ENCODE assay signal across 23 cellular contexts in the genomic region with DNA sequence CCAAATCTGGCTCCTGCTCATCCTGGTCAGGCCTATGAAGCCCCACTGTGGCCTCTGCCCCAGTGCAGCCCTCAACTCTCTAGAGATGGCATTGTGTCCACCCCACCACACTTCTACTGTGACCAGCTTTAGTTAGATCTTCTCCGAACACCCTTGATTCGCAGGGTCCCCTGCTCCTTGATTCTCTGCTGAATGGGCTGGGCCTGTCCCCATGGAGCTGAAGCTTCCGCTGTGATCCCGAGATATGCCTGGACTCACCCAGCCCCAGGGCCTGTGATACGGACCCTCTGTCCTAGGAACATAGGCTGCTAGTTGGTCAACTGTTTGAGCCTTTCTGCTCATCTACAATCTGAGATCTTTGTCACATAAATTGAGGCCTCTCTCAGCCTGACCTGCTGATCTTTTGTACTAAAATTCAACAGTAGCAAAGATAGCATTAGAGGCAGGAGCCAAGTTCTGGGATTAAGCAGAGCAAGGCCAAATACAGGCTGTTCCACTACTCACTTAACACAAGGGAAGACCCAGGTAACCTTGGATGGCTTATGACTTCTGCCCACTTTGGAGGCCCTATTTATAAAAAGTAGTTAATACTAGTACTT. TPM values are rescaled to one million over a fixed set of nuclear protein-coding genes. Genes with fewer than 3 reads are reported as not detected.
A peak's percentile ranks its signal among the peaks of the same experiment; 100 is the strongest.
DNase-seq lines count a peak whose midpoint lies in the region; ATAC-seq and TF ChIP-seq lines count a peak whose summit lies in the region.
"Had no signal": no experiment of that assay in that cellular context is flagged by ENCODE, and none has a peak within 500 bp of the region (broad histone marks: within the 10 kb centered on the region; RNA-seq: fewer than 3 reads in every experiment).

No MANE protein-coding gene starts in this region.

- H3K27ac ChIP-seq in CD8-positive, alpha-beta T cell (ENCODE audit: low read depth, low read length): no peak overlapping the region
- no peak overlapping the region for H3K27ac ChIP-seq in IMR-90 (ENCODE audit: insufficient read depth, low read length)
- peak overlapping the region; percentile 51 for H3K27ac ChIP-seq in parathyroid adenoma
- H3K27ac ChIP-seq: pancreas had no signal

- peak in 1 of 7 experiments; percentile 23 for DNase-seq in CD8-positive, alpha-beta T cell
- DNase-seq in IMR-90 (no peak), Right ventricle myocardium superior (no peak), AG20443 (ENCODE audit: low spot score) (no peak)
- DNase-seq: activated CD8-positive, alpha-beta T cell treated with anti-CD3 and anti-CD28 coated beads, Interleukin-2, amount 10 ng/mL, durations not matched to agents 7 days and 5 days; DMS 273 treated with DMSO at 0.1 percent for 48 hours; effector CD8-positive, alpha-beta T cell; foreskin melanocyte; hippocampal formation; NCI-H2081; nephron progenitor cell; OCI-M1; SIG-M5; trophoblast cell had no signal

- no peak for TF ChIP-seq CTCF in CD8-positive, alpha-beta T cell (IDR thresholded peaks at IDR 0.05)
- TF ChIP-seq CTCF in IMR-90 (conservative IDR thresholded peaks at IDR 0.05; ENCODE audit: low read depth, low read length) (no peak), parathyroid adenoma (IDR thresholded peaks at IDR 0.05) (no peak)

- H3K4me1 Mint-ChIP-seq in CD8-positive, alpha-beta T cell (ENCODE audit: low read depth): no peaks in the 10 kb centered on the region

- H2BK5ac ChIP-seq in IMR-90 (ENCODE audit: low read depth, low read length, poor library complexity, severe bottlenecking): no peak overlapping the region

- dilution Hi-C loops in IMR-90 (cut with HindIII; ENCODE audit: low sequenced_read_pairs, unreplicated experiment): no loop called here

- H3K27ac Mint-ChIP-seq in CD8-positive, alpha-beta T cell: peak overlapping the region; percentile 32
- H3K27ac Mint-ChIP-seq: activated CD8-positive, alpha-beta T cell treated with anti-CD3 and anti-CD28 coated beads, Interleukin-2, amount 10 ng/mL, durations not matched to agents 7 days and 5 days; activated naive CD4-positive, alpha-beta T cell treated with anti-CD3 and anti-CD28 coated beads, Interleukin-2, amount 50 U/mL, for 72 hours; CD4-positive, alpha-beta T cell; IgD-negative memory B cell; nephron progenitor cell had no signal

- H2BK20ac ChIP-seq in IMR-90 (ENCODE audit: low read depth, low read length): 0 out of 2 replicates have a peak overlapping the region, but pooled peaks have one; percentile 18

- H3K9ac ChIP-seq in IMR-90 (ENCODE audit: low read depth, low read length) (no peak overlapping the region), parathyroid adenoma (no peak overlapping the region)

- no peak overlapping the region for H3K4me3 ChIP-seq in CD8-positive, alpha-beta T cell (ENCODE audit: low read depth, low read length)
- no peak overlapping the region for H3K4me3 ChIP-seq in IMR-90 (ENCODE audit: insufficient read depth, low read depth, low read length)
- no peak overlapping the region for H3K4me3 ChIP-seq in parathyroid adenoma (ENCODE audit: low read depth, low read length)
- H3K4me3 ChIP-seq: esophagus muscularis mucosa, pancreas had no signal

- no peaks in the 10 kb centered on the region for H3K9me3 ChIP-seq in CD8-positive, alpha-beta T cell (ENCODE audit: low read length)
- no peaks in the 10 kb centered on the region for H3K9me3 ChIP-seq in IMR-90 (ENCODE audit: control insufficient read depth, insufficient read depth, low read length)
- no peaks in the 10 kb centered on the region for H3K9me3 ChIP-seq in parathyroid adenoma (ENCODE audit: control insufficient read depth, low read length)
- H3K9me3 ChIP-seq: esophagus muscularis mucosa, pancreas had no signal

- CTCF ChIA-PET in CD8-positive, alpha-beta T cell (lab: Charles Lee): no interaction called here
- CTCF ChIA-PET in IMR-90 (lab: Yijun Ruan, JAX): no interaction called here

- H3K23ac ChIP-seq in IMR-90 (ENCODE audit: low read depth, low read length): no peak overlapping the region

- no peak overlapping the region for H3K4me3 Mint-ChIP-seq in CD8-positive, alpha-beta T cell
- H3K4me3 Mint-ChIP-seq: activated CD8-positive, alpha-beta T cell treated with anti-CD3 and anti-CD28 coated beads, Interleukin-2, amount 10 ng/mL, durations not matched to agents 7 days and 5 days; CD4-positive, alpha-beta T cell; IgD-negative memory B cell; nephron progenitor cell had no signal

- H3K27me3 Mint-ChIP-seq in CD8-positive, alpha-beta T cell (ENCODE audit: low read depth): no peaks in the 10 kb centered on the region
- H3K27me3 Mint-ChIP-seq: CD4-positive, alpha-beta T cell; IgD-negative memory B cell had no signal

- no peaks in the 10 kb centered on the region for H3K36me3 ChIP-seq in CD8-positive, alpha-beta T cell (ENCODE audit: insufficient read depth, low read length)
- no peaks in the 10 kb centered on the region for H3K36me3 ChIP-seq in IMR-90 (ENCODE audit: control insufficient read depth, insufficient read depth, low read length)
- no peaks in the 10 kb centered on the region for H3K36me3 ChIP-seq in parathyroid adenoma (ENCODE audit: control insufficient read depth, insufficient read depth, low read length)
- H3K36me3 ChIP-seq: esophagus muscularis mucosa, pancreas had no signal

- no peak overlapping the region for H4K8ac ChIP-seq in IMR-90 (ENCODE audit: low read depth in 2 of 2, low read length in 2 of 2)

- in situ Hi-C loops in IMR-90 (cut with MboI; ENCODE audit: low sequenced_read_pairs): no loop called here

- intact Hi-C loops in CD8-positive, alpha-beta T cell (cut with DNase I, micrococcal nuclease): loop anchor here in 1 of 2 experiments (5.0 to 10.0 kb wide), 3 partner anchors 276 to 1306 kb away; a partner anchor contains a TSS
- intact Hi-C loops in IMR-90 (cut with micrococcal nuclease) (no loop called here), Right ventricle myocardium superior (cut with DNase I) (no loop called here)

- ATAC-seq in CD8-positive, alpha-beta T cell: no peak
- ATAC-seq in IMR-90 (ENCODE audit: low read depth) (no peak), Right ventricle myocardium superior (ENCODE audit: poor library complexity) (peak; percentile 35), HG03432 (IDR thresholded peaks at IDR 0.05; ENCODE audit: unreplicated experiment) (no peak), GM21515 (IDR thresholded peaks at IDR 0.05; ENCODE audit: unreplicated experiment) (no peak)
- ATAC-seq: activated CD8-positive, alpha-beta T cell treated with anti-CD3 and anti-CD28 coated beads, Interleukin-2, amount 10 ng/mL, durations not matched to agents 7 days and 5 days; activated naive CD4-positive, alpha-beta T cell treated with anti-CD3 and anti-CD28 coated beads, Interleukin-2, amount 50 U/mL, for 72 hours; HCT116; pancreas had no signal

- H3K9me1 ChIP-seq in IMR-90 (ENCODE audit: insufficient read depth, low read length): 0 out of 2 replicates have a peak, but pooled peaks cover 4% of the 10 kb centered on the region

- no peaks in the 10 kb centered on the region for H3K9me3 Mint-ChIP-seq in CD8-positive, alpha-beta T cell
- H3K9me3 Mint-ChIP-seq: CD4-positive, alpha-beta T cell; IgD-negative memory B cell had no signal

- H4K91ac ChIP-seq in IMR-90 (ENCODE audit: insufficient read depth, low read depth, low read length): no peak overlapping the region

- no peak overlapping the region for H2AK5ac ChIP-seq in IMR-90 (ENCODE audit: low read depth, low read length)

- H3K79me2 ChIP-seq in parathyroid adenoma: no peaks in the 10 kb centered on the region

- WGBS in IMR-90 (ENCODE audit: extremely low coverage in 2 of 2, insufficient read length in 1 of 2), 2 experiments: 84% methylated on average over 5 of the region's 5 CpGs; no CpG with 5 or more reads in 1 of the 2 experiments

- no peaks in the 10 kb centered on the region for H3K27me3 ChIP-seq in CD8-positive, alpha-beta T cell (ENCODE audit: insufficient read depth, low read length)
- H3K27me3 ChIP-seq in IMR-90 (ENCODE audit: control insufficient read depth, insufficient read depth, low read length) (no peaks in the 10 kb centered on the region), parathyroid adenoma (ENCODE audit: control insufficient read depth, insufficient read depth, low read length) (no peaks in the 10 kb centered on the region)
- H3K27me3 ChIP-seq: esophagus muscularis mucosa, pancreas had no signal

- H3K4me1 ChIP-seq in CD8-positive, alpha-beta T cell (ENCODE audit: insufficient read depth, low read length): no peaks in the 10 kb centered on the region
- 0 out of 2 replicates have a peak, but pooled peaks cover 3% of the 10 kb centered on the region for H3K4me1 ChIP-seq in IMR-90 (ENCODE audit: control insufficient read depth, insufficient read depth, low read length)
- peaks cover 35% of the 10 kb centered on the region for H3K4me1 ChIP-seq in parathyroid adenoma

- no peak overlapping the region for H2BK15ac ChIP-seq in IMR-90 (ENCODE audit: low read depth, low read length)

- no peak overlapping the region for H3K14ac ChIP-seq in IMR-90 (replicated peaks; ENCODE audit: low read depth, low read length)

- H3K4me2 ChIP-seq in IMR-90 (ENCODE audit: low read depth, low read length) (no peak overlapping the region), parathyroid adenoma (ENCODE audit: low read length) (no peak overlapping the region)

- TF ChIP-seq POLR2A in IMR-90 (IDR thresholded peaks at IDR 0.05; ENCODE audit: low read depth, low read length): no peak

- POLR2A ChIA-PET in CD8-positive, alpha-beta T cell (lab: Charles Lee): no interaction called here
- POLR2A ChIA-PET in IMR-90 (lab: Charles Lee; ENCODE audit: unreplicated experiment): no interaction called here

- no peak overlapping the region for H2AFZ ChIP-seq in IMR-90 (replicated peaks; ENCODE audit: low read length, poor library complexity)
- peak overlapping the region; percentile 51 for H2AFZ ChIP-seq in parathyroid adenoma

- H4K5ac ChIP-seq in IMR-90 (ENCODE audit: low read depth, low read length): no peak overlapping the region

- no peaks in the 10 kb centered on the region for H3K36me3 Mint-ChIP-seq in CD8-positive, alpha-beta T cell
- H3K36me3 Mint-ChIP-seq: activated naive CD4-positive, alpha-beta T cell treated with anti-CD3 and anti-CD28 coated beads, Interleukin-2, amount 50 U/mL, for 72 hours had no signal

- TF ChIP-seq RAD21 in IMR-90 (IDR thresholded peaks at IDR 0.05; ENCODE audit: low read length): no peak

- H3K4ac ChIP-seq in IMR-90 (ENCODE audit: low read depth, low read length): no peak overlapping the region

- no peak overlapping the region for H3K56ac ChIP-seq in IMR-90 (ENCODE audit: extremely low read depth, insufficient read depth, low read length)

- no peaks in the 10 kb centered on the region for H4K20me1 ChIP-seq in IMR-90 (ENCODE audit: insufficient read depth, low read length)

- no peak overlapping the region for H2AK9ac ChIP-seq in IMR-90 (replicated peaks; ENCODE audit: low read depth, low read length, poor library complexity)

- no peak overlapping the region for H3K18ac ChIP-seq in IMR-90 (ENCODE audit: low read depth, low read length)

- no peak overlapping the region for H2BK120ac ChIP-seq in IMR-90 (ENCODE audit: low read depth, low read length)

- BruUV-seq in IMR-90 (replicated peaks; lab: Mats Ljungman, UMichigan): no TSS peak

- H3K79me1 ChIP-seq in IMR-90 (ENCODE audit: low read depth in 1 of 2, low read length in 2 of 2): no peaks in the 10 kb centered on the region

RNA-seq across cellular contexts. Expression of a gene that starts 6.5 kb away (rescaled TPM):
- 10 to 100 TPM; 33.7 to 36.4 TPM for total RNA-seq in CD8-positive, alpha-beta T cell
- total RNA-seq in IMR-90 (2012; rRNA removed) (29.2 and 29.7 TPM in 2 replicates), Right ventricle myocardium superior (146 TPM)
- 127 and 130 TPM in 2 replicates for polyA plus RNA-seq in IMR-90 (2012; rRNA removed)
- 113 and 150 TPM in 2 replicates for polyA plus RNA-seq in IMR-90 (2012; cell fraction: cytosol; rRNA removed)
- 205 and 248 TPM in 2 replicates for polyA plus RNA-seq in IMR-90 (2012; cell fraction: nucleus; rRNA removed; ENCODE audit: low replicate concordance)
